1 cellular context compared by ENCODE assay signal in the genomic region with DNA sequence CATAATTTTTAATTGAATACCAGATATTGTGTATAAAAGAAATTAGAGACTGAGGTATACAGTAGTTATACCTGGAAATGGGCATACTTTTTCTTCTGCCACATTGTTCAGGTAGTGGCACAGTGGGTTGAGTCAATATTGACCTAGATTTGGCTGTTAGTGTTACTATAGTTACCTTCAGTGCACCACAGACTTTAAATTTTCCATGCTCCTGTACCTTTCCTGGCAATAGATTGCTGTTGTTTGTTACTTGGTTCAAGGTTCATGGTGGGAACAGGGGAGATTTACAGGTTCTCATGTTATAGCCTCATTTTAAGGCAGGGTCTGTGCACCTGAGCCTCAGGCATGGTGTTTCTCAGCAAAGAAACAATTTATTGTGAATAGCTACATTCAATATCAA.
A peak's percentile ranks its signal among the peaks of the same experiment; 100 is the strongest.
TF ChIP-seq lines count a peak whose summit lies in the region.

No MANE protein-coding gene starts in this region.

TF ChIP-seq in HepG2, 621 proteins besides CTCF, POLR2A, EP300 and RAD21 (continued from another document and continues in another):
- TF ChIP-seq MTA3 (CRISPR knock-in tag; IDR thresholded peaks at IDR 0.05) = no peak
- TF ChIP-seq KDM6A (CRISPR knock-in tag; IDR thresholded peaks at IDR 0.05; ENCODE audit: low read depth) = peak; percentile 63; the same call in 1 of the 2 replicates
- no peak for TF ChIP-seq NFE2L2 (IDR thresholded peaks at IDR 0.05; ENCODE audit: low read length)
- TF ChIP-seq SMAD1 (CRISPR knock-in tag; IDR thresholded peaks at IDR 0.05; ENCODE audit: borderline replicate concordance, low read depth) = no peak
- peak; percentile 64; the same call in 1 of the 2 replicates for TF ChIP-seq MED1 (CRISPR knock-in tag; IDR thresholded peaks at IDR 0.05)
- peak; percentile 61 for TF ChIP-seq ISL2 (CRISPR knock-in tag; IDR thresholded peaks at IDR 0.05)
- TF ChIP-seq PAX8 (CRISPR knock-in tag; IDR thresholded peaks at IDR 0.05; ENCODE audit: borderline replicate concordance) = no peak
- no peak for TF ChIP-seq GZF1 (CRISPR knock-in tag; IDR thresholded peaks at IDR 0.05)
- TF ChIP-seq, protein P1, sequence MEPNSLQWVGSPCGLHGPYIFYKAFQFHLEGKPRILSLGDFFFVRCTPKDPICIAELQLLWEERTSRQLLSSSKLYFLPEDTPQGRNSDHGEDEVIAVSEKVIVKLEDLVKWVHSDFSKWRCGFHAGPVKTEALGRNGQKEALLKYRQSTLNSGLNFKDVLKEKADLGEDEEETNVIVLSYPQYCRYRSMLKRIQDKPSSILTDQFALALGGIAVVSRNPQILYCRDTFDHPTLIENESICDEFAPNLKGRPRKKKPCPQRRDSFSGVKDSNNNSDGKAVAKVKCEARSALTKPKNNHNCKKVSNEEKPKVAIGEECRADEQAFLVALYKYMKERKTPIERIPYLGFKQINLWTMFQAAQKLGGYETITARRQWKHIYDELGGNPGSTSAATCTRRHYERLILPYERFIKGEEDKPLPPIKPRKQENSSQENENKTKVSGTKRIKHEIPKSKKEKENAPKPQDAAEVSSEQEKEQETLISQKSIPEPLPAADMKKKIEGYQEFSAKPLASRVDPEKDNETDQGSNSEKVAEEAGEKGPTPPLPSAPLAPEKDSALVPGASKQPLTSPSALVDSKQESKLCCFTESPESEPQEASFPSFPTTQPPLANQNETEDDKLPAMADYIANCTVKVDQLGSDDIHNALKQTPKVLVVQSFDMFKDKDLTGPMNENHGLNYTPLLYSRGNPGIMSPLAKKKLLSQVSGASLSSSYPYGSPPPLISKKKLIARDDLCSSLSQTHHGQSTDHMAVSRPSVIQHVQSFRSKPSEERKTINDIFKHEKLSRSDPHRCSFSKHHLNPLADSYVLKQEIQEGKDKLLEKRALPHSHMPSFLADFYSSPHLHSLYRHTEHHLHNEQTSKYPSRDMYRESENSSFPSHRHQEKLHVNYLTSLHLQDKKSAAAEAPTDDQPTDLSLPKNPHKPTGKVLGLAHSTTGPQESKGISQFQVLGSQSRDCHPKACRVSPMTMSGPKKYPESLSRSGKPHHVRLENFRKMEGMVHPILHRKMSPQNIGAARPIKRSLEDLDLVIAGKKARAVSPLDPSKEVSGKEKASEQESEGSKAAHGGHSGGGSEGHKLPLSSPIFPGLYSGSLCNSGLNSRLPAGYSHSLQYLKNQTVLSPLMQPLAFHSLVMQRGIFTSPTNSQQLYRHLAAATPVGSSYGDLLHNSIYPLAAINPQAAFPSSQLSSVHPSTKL (CRISPR knock-in tag; IDR thresholded peaks at IDR 0.05) = peak; percentile 77
- no peak for TF ChIP-seq ZNF232 (CRISPR knock-in tag; IDR thresholded peaks at IDR 0.05; ENCODE audit: borderline replicate concordance)
- no peak for TF ChIP-seq ZNF768 (CRISPR knock-in tag; IDR thresholded peaks at IDR 0.05)
- TF ChIP-seq, protein P2, sequence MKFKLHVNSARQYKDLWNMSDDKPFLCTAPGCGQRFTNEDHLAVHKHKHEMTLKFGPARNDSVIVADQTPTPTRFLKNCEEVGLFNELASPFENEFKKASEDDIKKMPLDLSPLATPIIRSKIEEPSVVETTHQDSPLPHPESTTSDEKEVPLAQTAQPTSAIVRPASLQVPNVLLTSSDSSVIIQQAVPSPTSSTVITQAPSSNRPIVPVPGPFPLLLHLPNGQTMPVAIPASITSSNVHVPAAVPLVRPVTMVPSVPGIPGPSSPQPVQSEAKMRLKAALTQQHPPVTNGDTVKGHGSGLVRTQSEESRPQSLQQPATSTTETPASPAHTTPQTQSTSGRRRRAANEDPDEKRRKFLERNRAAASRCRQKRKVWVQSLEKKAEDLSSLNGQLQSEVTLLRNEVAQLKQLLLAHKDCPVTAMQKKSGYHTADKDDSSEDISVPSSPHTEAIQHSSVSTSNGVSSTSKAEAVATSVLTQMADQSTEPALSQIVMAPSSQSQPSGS (CRISPR knock-in tag; IDR thresholded peaks at IDR 0.05) = no peak
- peak; percentile 61; the same call in 1 of the 2 replicates for TF ChIP-seq HDAC2 (CRISPR knock-in tag; IDR thresholded peaks at IDR 0.05)
- TF ChIP-seq CEBPG (CRISPR knock-in tag; IDR thresholded peaks at IDR 0.05) = peak; percentile 50; the same call in 1 of the 2 replicates
- 0 out of 2 replicates have a peak, but pooled peaks have one; percentile 16 for TF ChIP-seq MIER3 (CRISPR knock-in tag; IDR thresholded peaks at IDR 0.05; ENCODE audit: borderline replicate concordance)
- TF ChIP-seq, protein P3, sequence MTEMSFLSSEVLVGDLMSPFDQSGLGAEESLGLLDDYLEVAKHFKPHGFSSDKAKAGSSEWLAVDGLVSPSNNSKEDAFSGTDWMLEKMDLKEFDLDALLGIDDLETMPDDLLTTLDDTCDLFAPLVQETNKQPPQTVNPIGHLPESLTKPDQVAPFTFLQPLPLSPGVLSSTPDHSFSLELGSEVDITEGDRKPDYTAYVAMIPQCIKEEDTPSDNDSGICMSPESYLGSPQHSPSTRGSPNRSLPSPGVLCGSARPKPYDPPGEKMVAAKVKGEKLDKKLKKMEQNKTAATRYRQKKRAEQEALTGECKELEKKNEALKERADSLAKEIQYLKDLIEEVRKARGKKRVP (CRISPR knock-in tag; IDR thresholded peaks at IDR 0.05) = no peak
- TF ChIP-seq, protein P4, sequence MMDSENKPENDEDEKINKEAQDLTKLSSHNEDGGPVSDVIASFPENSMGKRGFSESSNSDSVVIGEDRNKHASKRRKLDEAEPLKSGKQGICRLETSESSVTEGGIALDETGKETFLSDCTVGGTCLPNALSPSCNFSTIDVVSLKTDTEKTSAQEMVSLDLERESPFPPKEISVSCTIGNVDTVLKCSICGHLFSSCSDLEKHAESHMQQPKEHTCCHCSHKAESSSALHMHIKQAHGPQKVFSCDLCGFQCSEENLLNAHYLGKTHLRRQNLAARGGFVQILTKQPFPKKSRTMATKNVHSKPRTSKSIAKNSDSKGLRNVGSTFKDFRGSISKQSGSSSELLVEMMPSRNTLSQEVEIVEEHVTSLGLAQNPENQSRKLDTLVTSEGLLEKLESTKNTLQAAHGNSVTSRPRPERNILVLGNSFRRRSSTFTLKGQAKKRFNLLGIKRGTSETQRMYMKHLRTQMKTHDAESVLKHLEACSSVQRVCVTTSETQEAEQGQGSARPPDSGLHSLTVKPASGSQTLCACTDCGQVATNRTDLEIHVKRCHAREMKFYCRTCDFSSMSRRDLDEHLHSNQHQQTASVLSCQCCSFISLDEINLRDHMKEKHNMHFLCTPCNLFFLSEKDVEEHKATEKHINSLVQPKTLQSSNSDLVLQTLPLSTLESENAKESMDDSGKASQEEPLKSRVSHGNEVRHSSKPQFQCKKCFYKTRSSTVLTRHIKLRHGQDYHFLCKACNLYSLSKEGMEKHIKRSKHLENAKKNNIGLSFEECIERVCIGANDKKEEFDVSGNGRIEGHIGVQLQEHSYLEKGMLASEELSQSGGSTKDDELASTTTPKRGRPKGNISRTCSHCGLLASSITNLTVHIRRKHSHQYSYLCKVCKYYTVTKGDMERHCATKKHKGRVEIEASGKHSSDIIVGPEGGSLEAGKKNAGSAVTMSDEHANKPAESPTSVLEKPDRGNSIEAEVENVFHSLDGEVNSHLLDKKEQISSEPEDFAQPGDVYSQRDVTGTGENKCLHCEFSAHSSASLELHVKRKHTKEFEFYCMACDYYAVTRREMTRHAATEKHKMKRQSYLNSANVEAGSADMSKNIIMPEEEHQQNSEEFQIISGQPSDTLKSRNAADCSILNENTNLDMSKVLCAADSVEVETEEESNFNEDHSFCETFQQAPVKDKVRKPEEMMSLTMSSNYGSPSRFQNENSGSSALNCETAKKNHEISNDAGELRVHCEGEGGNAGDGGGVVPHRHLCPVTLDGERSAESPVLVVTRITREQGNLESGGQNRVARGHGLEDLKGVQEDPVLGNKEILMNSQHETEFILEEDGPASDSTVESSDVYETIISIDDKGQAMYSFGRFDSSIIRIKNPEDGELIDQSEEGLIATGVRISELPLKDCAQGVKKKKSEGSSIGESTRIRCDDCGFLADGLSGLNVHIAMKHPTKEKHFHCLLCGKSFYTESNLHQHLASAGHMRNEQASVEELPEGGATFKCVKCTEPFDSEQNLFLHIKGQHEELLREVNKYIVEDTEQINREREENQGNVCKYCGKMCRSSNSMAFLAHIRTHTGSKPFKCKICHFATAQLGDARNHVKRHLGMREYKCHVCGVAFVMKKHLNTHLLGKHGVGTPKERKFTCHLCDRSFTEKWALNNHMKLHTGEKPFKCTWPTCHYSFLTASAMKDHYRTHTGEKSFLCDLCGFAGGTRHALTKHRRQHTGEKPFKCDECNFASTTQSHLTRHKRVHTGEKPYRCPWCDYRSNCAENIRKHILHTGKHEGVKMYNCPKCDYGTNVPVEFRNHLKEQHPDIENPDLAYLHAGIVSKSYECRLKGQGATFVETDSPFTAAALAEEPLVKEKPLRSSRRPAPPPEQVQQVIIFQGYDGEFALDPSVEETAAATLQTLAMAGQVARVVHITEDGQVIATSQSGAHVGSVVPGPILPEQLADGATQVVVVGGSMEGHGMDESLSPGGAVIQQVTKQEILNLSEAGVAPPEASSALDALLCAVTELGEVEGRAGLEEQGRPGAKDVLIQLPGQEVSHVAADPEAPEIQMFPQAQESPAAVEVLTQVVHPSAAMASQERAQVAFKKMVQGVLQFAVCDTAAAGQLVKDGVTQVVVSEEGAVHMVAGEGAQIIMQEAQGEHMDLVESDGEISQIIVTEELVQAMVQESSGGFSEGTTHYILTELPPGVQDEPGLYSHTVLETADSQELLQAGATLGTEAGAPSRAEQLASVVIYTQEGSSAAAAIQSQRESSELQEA (CRISPR knock-in tag; IDR thresholded peaks at IDR 0.05; ENCODE audit: not compliant biosample characterization) = no peak
- no peak for TF ChIP-seq SMARCE1 (IDR thresholded peaks at IDR 0.05; ENCODE audit: borderline replicate concordance)
- TF ChIP-seq IRF2 (CRISPR knock-in tag; IDR thresholded peaks at IDR 0.05) = peak; percentile 67
- peak; percentile 50 for TF ChIP-seq ZNF644 (CRISPR knock-in tag; IDR thresholded peaks at IDR 0.05; ENCODE audit: low read depth)
- TF ChIP-seq ZNF557 (CRISPR knock-in tag; IDR thresholded peaks at IDR 0.05) = no peak
- TF ChIP-seq BCL6 (CRISPR knock-in tag; IDR thresholded peaks at IDR 0.05) = peak; percentile 74
- TF ChIP-seq, protein P5, sequence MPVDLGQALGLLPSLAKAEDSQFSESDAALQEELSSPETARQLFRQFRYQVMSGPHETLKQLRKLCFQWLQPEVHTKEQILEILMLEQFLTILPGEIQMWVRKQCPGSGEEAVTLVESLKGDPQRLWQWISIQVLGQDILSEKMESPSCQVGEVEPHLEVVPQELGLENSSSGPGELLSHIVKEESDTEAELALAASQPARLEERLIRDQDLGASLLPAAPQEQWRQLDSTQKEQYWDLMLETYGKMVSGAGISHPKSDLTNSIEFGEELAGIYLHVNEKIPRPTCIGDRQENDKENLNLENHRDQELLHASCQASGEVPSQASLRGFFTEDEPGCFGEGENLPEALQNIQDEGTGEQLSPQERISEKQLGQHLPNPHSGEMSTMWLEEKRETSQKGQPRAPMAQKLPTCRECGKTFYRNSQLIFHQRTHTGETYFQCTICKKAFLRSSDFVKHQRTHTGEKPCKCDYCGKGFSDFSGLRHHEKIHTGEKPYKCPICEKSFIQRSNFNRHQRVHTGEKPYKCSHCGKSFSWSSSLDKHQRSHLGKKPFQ (CRISPR knock-in tag; IDR thresholded peaks at IDR 0.05; ENCODE audit: insufficient replicate concordance) = peak; percentile 90
- TF ChIP-seq, protein P6, sequence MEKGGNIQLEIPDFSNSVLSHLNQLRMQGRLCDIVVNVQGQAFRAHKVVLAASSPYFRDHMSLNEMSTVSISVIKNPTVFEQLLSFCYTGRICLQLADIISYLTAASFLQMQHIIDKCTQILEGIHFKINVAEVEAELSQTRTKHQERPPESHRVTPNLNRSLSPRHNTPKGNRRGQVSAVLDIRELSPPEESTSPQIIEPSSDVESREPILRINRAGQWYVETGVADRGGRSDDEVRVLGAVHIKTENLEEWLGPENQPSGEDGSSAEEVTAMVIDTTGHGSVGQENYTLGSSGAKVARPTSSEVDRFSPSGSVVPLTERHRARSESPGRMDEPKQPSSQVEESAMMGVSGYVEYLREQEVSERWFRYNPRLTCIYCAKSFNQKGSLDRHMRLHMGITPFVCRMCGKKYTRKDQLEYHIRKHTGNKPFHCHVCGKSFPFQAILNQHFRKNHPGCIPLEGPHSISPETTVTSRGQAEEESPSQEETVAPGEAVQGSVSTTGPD (CRISPR knock-in tag; IDR thresholded peaks at IDR 0.05) = 0 out of 2 replicates have a peak, but pooled peaks have one; percentile 22
- TF ChIP-seq, protein P7, sequence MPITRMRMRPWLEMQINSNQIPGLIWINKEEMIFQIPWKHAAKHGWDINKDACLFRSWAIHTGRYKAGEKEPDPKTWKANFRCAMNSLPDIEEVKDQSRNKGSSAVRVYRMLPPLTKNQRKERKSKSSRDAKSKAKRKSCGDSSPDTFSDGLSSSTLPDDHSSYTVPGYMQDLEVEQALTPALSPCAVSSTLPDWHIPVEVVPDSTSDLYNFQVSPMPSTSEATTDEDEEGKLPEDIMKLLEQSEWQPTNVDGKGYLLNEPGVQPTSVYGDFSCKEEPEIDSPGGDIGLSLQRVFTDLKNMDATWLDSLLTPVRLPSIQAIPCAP (CRISPR knock-in tag; IDR thresholded peaks at IDR 0.05; ENCODE audit: low read depth) = no peak
- TF ChIP-seq EED (CRISPR knock-in tag; IDR thresholded peaks at IDR 0.05) = no peak
- peak; percentile 94 for TF ChIP-seq FOXA3 (CRISPR knock-in tag; IDR thresholded peaks at IDR 0.05)
- TF ChIP-seq ERF (CRISPR knock-in tag; IDR thresholded peaks at IDR 0.05) = peak; percentile 47; the same call in 1 of the 2 replicates
- peak; percentile 43; the same call in 1 of the 2 replicates for TF ChIP-seq THAP11 (CRISPR knock-in tag; IDR thresholded peaks at IDR 0.05)
- no peak for TF ChIP-seq SRSF1 (optimal IDR thresholded peaks at IDR 0.05; ENCODE audit: low read depth, low read length)
- TF ChIP-seq RFX3 (CRISPR knock-in tag; IDR thresholded peaks at IDR 0.05) = peak; percentile 82
- peak; percentile 87; the same call in 1 of the 2 replicates for TF ChIP-seq ZNF12 (CRISPR knock-in tag; IDR thresholded peaks at IDR 0.05)
- peak; percentile 17; the same call in 1 of the 2 replicates for TF ChIP-seq ETV5 (CRISPR knock-in tag; IDR thresholded peaks at IDR 0.05; ENCODE audit: borderline replicate concordance)
- TF ChIP-seq PRMT3 (CRISPR knock-in tag; IDR thresholded peaks at IDR 0.05; ENCODE audit: borderline replicate concordance, low read depth) = no peak
- no peak for TF ChIP-seq ZNF24 (IDR thresholded peaks at IDR 0.05)
- TF ChIP-seq NCOA2 (CRISPR knock-in tag; IDR thresholded peaks at IDR 0.05) = peak; percentile 83
- TF ChIP-seq, protein P8, sequence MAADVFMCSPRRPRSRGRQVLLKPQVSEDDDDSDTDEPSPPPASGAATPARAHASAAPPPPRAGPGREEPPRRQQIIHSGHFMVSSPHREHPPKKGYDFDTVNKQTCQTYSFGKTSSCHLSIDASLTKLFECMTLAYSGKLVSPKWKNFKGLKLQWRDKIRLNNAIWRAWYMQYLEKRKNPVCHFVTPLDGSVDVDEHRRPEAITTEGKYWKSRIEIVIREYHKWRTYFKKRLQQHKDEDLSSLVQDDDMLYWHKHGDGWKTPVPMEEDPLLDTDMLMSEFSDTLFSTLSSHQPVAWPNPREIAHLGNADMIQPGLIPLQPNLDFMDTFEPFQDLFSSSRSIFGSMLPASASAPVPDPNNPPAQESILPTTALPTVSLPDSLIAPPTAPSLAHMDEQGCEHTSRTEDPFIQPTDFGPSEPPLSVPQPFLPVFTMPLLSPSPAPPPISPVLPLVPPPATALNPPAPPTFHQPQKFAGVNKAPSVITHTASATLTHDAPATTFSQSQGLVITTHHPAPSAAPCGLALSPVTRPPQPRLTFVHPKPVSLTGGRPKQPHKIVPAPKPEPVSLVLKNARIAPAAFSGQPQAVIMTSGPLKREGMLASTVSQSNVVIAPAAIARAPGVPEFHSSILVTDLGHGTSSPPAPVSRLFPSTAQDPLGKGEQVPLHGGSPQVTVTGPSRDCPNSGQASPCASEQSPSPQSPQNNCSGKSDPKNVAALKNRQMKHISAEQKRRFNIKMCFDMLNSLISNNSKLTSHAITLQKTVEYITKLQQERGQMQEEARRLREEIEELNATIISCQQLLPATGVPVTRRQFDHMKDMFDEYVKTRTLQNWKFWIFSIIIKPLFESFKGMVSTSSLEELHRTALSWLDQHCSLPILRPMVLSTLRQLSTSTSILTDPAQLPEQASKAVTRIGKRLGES (CRISPR knock-in tag; IDR thresholded peaks at IDR 0.05; ENCODE audit: borderline replicate concordance) = no peak
- TF ChIP-seq ZNF335 (CRISPR knock-in tag; IDR thresholded peaks at IDR 0.05) = 0 out of 2 replicates have a peak, but pooled peaks have one; percentile 31
